8 cellular contexts compared by ENCODE assay signal in the genomic region with DNA sequence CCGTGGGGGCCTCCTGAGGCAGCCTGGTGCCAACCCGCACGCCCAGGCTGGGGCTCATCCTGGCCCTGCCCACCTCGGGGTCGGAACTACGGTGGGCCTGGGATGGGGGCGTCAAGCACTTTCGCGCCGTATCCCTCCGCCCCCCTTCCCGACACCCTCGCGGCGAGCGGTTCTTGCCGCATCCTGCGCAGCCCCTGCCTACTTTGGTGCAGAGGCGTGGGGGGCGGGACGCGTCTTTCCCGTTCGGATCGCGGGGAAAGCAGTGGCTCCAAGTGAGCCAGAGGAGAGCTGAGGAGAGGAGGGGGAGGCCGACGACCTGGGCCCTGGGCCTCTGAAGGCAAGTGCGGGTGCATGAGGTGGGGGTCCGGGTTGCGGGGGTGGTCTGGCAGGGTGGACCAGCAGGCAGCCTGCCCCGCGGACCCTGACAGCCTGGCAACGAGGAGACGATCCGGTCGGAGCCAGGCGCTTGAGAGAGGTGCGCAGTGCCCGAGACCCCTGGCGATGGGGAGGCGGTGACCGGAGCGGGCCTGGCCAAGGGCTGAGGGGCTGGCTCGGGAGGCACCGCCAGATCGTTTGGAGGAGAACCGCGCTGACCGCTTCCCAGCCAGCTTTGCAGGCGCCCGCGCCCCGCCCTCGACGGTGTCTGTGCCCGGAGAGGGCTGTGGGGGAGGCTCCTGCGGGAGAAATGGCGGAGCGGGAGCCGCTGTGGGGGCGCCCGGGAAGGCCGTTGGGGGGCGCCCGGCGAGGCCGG. TPM values are rescaled to one million over a fixed set of nuclear protein-coding genes. Genes with fewer than 3 reads are reported as not detected.
A peak's percentile ranks its signal among the peaks of the same experiment; 100 is the strongest.
DNase-seq lines count a peak whose midpoint lies in the region; ATAC-seq and TF ChIP-seq lines count a peak whose summit lies in the region.

A gene (plus strand): TSS at position 233 of the 751 bp plus-strand sequence. CDS start 2,422 bp downstream, outside the sequence.

- TF ChIP-seq CTCF in fibroblast of pulmonary artery (IDR thresholded peaks at IDR 0.05; ENCODE audit: low read length, missing control alignments) = no peak
- TF ChIP-seq CTCF in uterus (IDR thresholded peaks at IDR 0.05) = no peak

- no peaks in the 10 kb centered on the region for H3K36me3 ChIP-seq in uterus

- DNase-seq in DMS114 treated with DMSO at 0.1 percent for 48 hours (lab: John Stamatoyannopoulos, UW; ENCODE audit: unreplicated experiment) (peak; percentile 8), HuH-7.5 (ENCODE audit: low spot score) (peak; percentile 14), fibroblast of pulmonary artery (ENCODE audit: low read depth) (no peak), naive B cell (no peak), uterus (peak; percentile 57 to 61), NOMO-1 treated with DMSO at 0.1 percent for 48 hours (lab: John Stamatoyannopoulos, UW; ENCODE audit: unreplicated experiment) (no peak)

- TF ChIP-seq POLR2A in uterus (IDR thresholded peaks at IDR 0.05) = peak in 1 of 2 donors; percentile 18

- H3K27ac Mint-ChIP-seq in activated T-helper 17 cell treated with anti-CD3 and anti-CD28 coated beads, Interleukin-2, amount 50 U/mL, for 72 hours = no peak within 1 kb of the TSS
- H3K27ac Mint-ChIP-seq in naive B cell = peak within 1 kb of the TSS in 2 of 6 donors; percentile 13 to 85

- H3K27me3 Mint-ChIP-seq in activated T-helper 17 cell treated with anti-CD3 and anti-CD28 coated beads, Interleukin-2, amount 50 U/mL, for 72 hours = peaks cover 11% of the 10 kb centered on the region
- peaks cover 0 to 47% (median 35%) of the 10 kb centered on the region in 3 donors for H3K27me3 Mint-ChIP-seq in naive B cell

- peaks cover 3% of the 10 kb centered on the region for H3K4me1 Mint-ChIP-seq in activated T-helper 17 cell treated with anti-CD3 and anti-CD28 coated beads, Interleukin-2, amount 50 U/mL, for 72 hours
- H3K4me1 Mint-ChIP-seq in naive B cell = peaks cover 10 to 23% (median 11%) of the 10 kb centered on the region in 3 donors

- no peaks in the 10 kb centered on the region for H3K27me3 ChIP-seq in uterus

- H3K4me3 ChIP-seq in fibroblast of pulmonary artery (replicated peaks; ENCODE audit: low read depth, low read length) = peak within 1 kb of the TSS; percentile 66
- peak within 1 kb of the TSS; percentile 49 to 62 for H3K4me3 ChIP-seq in uterus

- no peaks in the 10 kb centered on the region for H3K4me1 ChIP-seq in uterus

- H3K9me3 ChIP-seq in uterus = no peaks in the 10 kb centered on the region

- peak within 1 kb of the TSS; percentile 62 for H3K4me3 Mint-ChIP-seq in activated T-helper 17 cell treated with anti-CD3 and anti-CD28 coated beads, Interleukin-2, amount 50 U/mL, for 72 hours
- H3K4me3 Mint-ChIP-seq in naive B cell = peak within 1 kb of the TSS; percentile 79 to 91 (median 84)

- H3K36me3 Mint-ChIP-seq in activated T-helper 17 cell treated with anti-CD3 and anti-CD28 coated beads, Interleukin-2, amount 50 U/mL, for 72 hours (ENCODE audit: low read depth) = no peaks in the 10 kb centered on the region
- H3K36me3 Mint-ChIP-seq in naive B cell = peaks cover 0 to 7% of the 10 kb centered on the region in 2 donors

- H3K9me3 Mint-ChIP-seq in activated T-helper 17 cell treated with anti-CD3 and anti-CD28 coated beads, Interleukin-2, amount 50 U/mL, for 72 hours = no peaks in the 10 kb centered on the region
- peaks cover 0 to 9% (median 0%) of the 10 kb centered on the region in 7 donors for H3K9me3 Mint-ChIP-seq in naive B cell

- intact Hi-C loops in uterus (cut with DNase I; ENCODE audit: low total_unique reads) = no loop called here

- peak within 1 kb of the TSS; percentile 85 to 91 for H3K27ac ChIP-seq in uterus

- peak; percentile 21 for ATAC-seq in activated T-helper 17 cell treated with anti-CD3 and anti-CD28 coated beads, Interleukin-2, amount 50 U/mL, for 72 hours (replicated peaks)
- peak; percentile 37 to 45 for ATAC-seq in naive B cell (ENCODE audit: low read depth in 2 of 2)
- no peak for ATAC-seq in HG02970 (IDR thresholded peaks at IDR 0.05; ENCODE audit: low FRiP score, unreplicated experiment)

RNA-seq across cellular contexts. Expression of the gene that starts here (rescaled TPM):
- total RNA-seq in activated T-helper 17 cell treated with anti-CD3 and anti-CD28 coated beads, Interleukin-2, amount 50 U/mL, for 72 hours = under 1 TPM; 0.17 to 0.45 TPM
- 1 to 10 TPM in 1 of 6 donors, under 1 TPM in 5; 0.19 to 2.9 (median 0.27) TPM for polyA plus RNA-seq in naive B cell (ENCODE audit: low read depth in 6 of 6)
- total RNA-seq in uterus = 10 to 100 TPM in 2 of 4 donors, 1 to 10 TPM in 2; 7.1 to 99.6 (median 20.3) TPM

Comparison
In these comparisons a context has a peak if more than half of its experiments do, and no peak if none do; other contexts are left out.
1. RNA of the gene that starts here (total RNA-seq): 7.1 to 99.6 TPM in uterus; 0.17 to 0.45 TPM in activated T-helper 17 cell treated with anti-CD3 and anti-CD28 coated beads, Interleukin-2, amount 50 U/mL, for 72 hours; every median in the first group is over 4 times any median in the second.
2. Peak in ATAC-seq in activated T-helper 17 cell treated with anti-CD3 and anti-CD28 coated beads, Interleukin-2, amount 50 U/mL, for 72 hours; RNA of the gene not detected or under 1 TPM.
3. DNase-seq: peak in DMS114 treated with DMSO at 0.1 percent for 48 hours (single experiment), HuH-7.5 (single experiment) and uterus (2 of 2); none in fibroblast of pulmonary artery (single experiment), naive B cell (single experiment) and NOMO-1 treated with DMSO at 0.1 percent for 48 hours (single experiment).